Comparison of ENCODE assay signal across 1 cellular context in the genomic region with DNA sequence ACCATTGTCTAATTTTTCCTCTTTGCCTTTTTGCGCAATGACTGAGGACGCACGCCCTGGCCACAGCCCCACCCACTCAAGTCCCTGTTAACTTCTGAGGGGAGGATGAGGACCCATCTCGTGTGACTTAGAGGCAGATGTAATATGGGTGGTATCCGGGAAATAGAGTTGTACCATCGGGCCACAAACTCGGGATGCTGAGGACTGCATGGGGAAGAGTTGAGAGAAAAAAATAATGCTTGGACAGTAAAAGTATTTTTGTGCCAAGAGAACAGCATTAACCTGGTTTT.
TF ChIP-seq lines count a peak whose summit lies in the region.

No MANE protein-coding gene starts in this region.

TF ChIP-seq in HepG2, 621 proteins besides CTCF, POLR2A, EP300 and RAD21:
- TF ChIP-seq ZNF572 (CRISPR knock-in tag; IDR thresholded peaks at IDR 0.05) (0 out of 2 replicates have a peak, but pooled peaks have one; percentile 33), MED8 (CRISPR knock-in tag; IDR thresholded peaks at IDR 0.05; ENCODE audit: insufficient replicate concordance) (no peak), RNF2 (conservative IDR thresholded peaks at IDR 0.05; ENCODE audit: low read depth) (0 out of 2 replicates have a peak, but pooled peaks have one; percentile 14), TFAP4 (IDR thresholded peaks at IDR 0.05; ENCODE audit: borderline replicate concordance, low read depth) (no peak), ZNF687 (CRISPR knock-in tag; IDR thresholded peaks at IDR 0.05) (no peak; the same call in 1 of the 2 replicates), CEBPB (IDR thresholded peaks at IDR 0.05; ENCODE audit: borderline replicate concordance, low read depth, low read length) (peak; percentile 38; the same call in 1 of the 2 replicates), ZNF224 (CRISPR knock-in tag; IDR thresholded peaks at IDR 0.05) (0 out of 2 replicates have a peak, but pooled peaks have one; percentile 2), ZNF556 (CRISPR knock-in tag; IDR thresholded peaks at IDR 0.05; ENCODE audit: borderline replicate concordance) (peak; percentile 5; the same call in 1 of the 2 replicates), HOXA5 (CRISPR knock-in tag; IDR thresholded peaks at IDR 0.05) (no peak), MYPOP (CRISPR knock-in tag; IDR thresholded peaks at IDR 0.05) (peak; percentile 3), PBX3 (CRISPR knock-in tag; IDR thresholded peaks at IDR 0.05; ENCODE audit: borderline replicate concordance) (no peak), ZNF615 (CRISPR knock-in tag; IDR thresholded peaks at IDR 0.05; ENCODE audit: borderline replicate concordance) (0 out of 2 replicates have a peak, but pooled peaks have one; percentile 13), ZNF30 (CRISPR knock-in tag; IDR thresholded peaks at IDR 0.05) (0 out of 2 replicates have a peak, but pooled peaks have one; percentile 14), ZNF558 (CRISPR knock-in tag; IDR thresholded peaks at IDR 0.05; ENCODE audit: borderline replicate concordance) (no peak; the same call in 1 of the 2 replicates), ZEB1 (IDR thresholded peaks at IDR 0.05; ENCODE audit: insufficient replicate concordance, low read depth) (peak; percentile 19), ZNF607 (CRISPR knock-in tag; IDR thresholded peaks at IDR 0.05; ENCODE audit: borderline replicate concordance) (peak; percentile 43; the same call in 1 of the 2 replicates), HMG20A (CRISPR knock-in tag; IDR thresholded peaks at IDR 0.05; ENCODE audit: borderline replicate concordance) (no peak), ZFP41 (CRISPR knock-in tag; IDR thresholded peaks at IDR 0.05; ENCODE audit: borderline replicate concordance) (no peak), SNAI1 (CRISPR knock-in tag; IDR thresholded peaks at IDR 0.05; ENCODE audit: borderline replicate concordance) (peak; percentile 9; the same call in 1 of the 2 replicates), NR2F1 (CRISPR knock-in tag; IDR thresholded peaks at IDR 0.05) (0 out of 4 replicates have a peak, but pooled peaks of 1 of the 2 experiments have one; percentile 5), ZNF724P (CRISPR knock-in tag; IDR thresholded peaks at IDR 0.05; ENCODE audit: borderline replicate concordance) (peak; percentile 2; the same call in 1 of the 2 replicates), MEIS1 (CRISPR knock-in tag; IDR thresholded peaks at IDR 0.05; ENCODE audit: borderline replicate concordance) (0 out of 2 replicates have a peak, but pooled peaks have one; percentile 12), GPBP1L1 (CRISPR knock-in tag; IDR thresholded peaks at IDR 0.05) (no peak), KDM5A (IDR thresholded peaks at IDR 0.05; ENCODE audit: borderline replicate concordance, low read length) (no peak)
- TF ChIP-seq, protein P1, sequence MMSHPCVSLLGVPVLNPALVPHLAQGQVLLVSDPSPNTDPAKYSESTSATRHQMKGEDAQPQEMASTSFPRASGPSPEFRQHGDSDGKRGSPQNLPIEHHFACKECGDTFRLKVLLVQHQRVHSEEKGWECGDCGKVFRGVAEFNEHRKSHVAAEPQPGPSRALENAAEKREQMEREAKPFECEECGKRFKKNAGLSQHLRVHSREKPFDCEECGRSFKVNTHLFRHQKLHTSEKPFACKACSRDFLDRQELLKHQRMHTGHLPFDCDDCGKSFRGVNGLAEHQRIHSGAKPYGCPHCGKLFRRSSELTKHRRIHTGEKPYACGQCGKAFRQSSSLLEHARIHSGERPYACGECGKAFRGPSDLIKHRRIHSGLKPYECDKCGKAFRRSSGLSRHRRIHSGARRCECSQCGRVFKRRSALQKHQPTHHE (CRISPR knock-in tag; IDR thresholded peaks at IDR 0.05; ENCODE audit: borderline replicate concordance), result peak; percentile 26; the same call in 1 of the 2 replicates
